Comparison of ENCODE assay signal across 12 cellular contexts in the genomic region with DNA sequence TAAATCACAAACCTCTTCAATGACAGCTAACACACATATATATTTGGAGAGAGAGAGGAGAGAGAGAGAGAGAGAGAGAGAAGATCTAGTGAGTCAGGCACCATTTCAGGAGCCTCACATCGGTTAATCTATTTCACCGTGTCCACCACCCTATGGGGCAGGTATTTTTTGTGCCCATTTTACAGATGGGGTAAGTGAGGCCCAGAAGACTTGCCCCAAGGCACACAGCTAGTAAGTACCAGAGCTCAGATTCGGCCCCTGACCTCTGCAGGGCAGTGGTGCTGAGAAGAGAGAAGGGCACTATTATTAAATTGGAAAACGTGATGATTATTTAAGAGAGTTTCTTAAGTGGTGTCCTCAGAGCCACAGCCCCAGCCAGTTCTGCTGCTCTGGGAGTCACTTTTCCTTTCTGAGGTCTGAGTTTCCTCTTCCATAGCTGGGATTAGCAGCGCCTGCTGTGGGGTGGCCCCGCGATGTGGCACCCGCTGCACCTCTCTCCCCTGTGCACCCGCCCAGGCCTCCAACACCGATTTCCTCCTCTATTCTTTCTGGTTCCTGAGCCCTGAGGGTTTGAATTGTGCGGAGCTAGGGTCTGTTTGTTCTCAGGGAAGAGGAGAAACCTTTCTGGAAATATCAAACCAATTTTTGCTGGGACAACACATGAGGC.
DNase-seq lines count a peak whose midpoint lies in the region; ATAC-seq, FAIRE-seq and TF ChIP-seq lines count a peak whose summit lies in the region.
"Had no signal": no experiment of that assay in that cellular context is flagged by ENCODE, and none has a peak within 500 bp of the region (broad histone marks: within the 10 kb centered on the region; RNA-seq: fewer than 3 reads in every experiment).

No MANE protein-coding gene starts in this region.

- H3K79me2 ChIP-seq in K562 (ENCODE audit: control insufficient read depth, insufficient read depth, low read length): no peaks in the 10 kb centered on the region

- H3K36me3 Mint-ChIP-seq in endothelial cell (ENCODE audit: low read depth, unreplicated experiment): no peaks in the 10 kb centered on the region
- H3K36me3 Mint-ChIP-seq: CD4-positive, CD25-positive, alpha-beta regulatory T cell had no signal

- H3K4me1 Mint-ChIP-seq in endothelial cell (ENCODE audit: unreplicated experiment): peaks cover 6% of the 10 kb centered on the region
- H3K4me1 Mint-ChIP-seq: CD4-positive, CD25-positive, alpha-beta regulatory T cell had no signal

- H3K9ac ChIP-seq in K562 (ENCODE audit: insufficient read depth in 1 of 2, low read depth in 2 of 2, low read length in 2 of 2) (no peak overlapping the region), muscle layer of colon (ENCODE audit: low read length) (peak overlapping the region; percentile 24), stomach smooth muscle (ENCODE audit: low read length in 2 of 2) (no peak overlapping the region)
- H3K9ac ChIP-seq: BLaER1 treated with 17β-estradiol and CSF1 and Interleukin-3, amounts not matched to agents 10 nM and 100 nM had no signal

- no peaks in the 10 kb centered on the region; the same call in 1 of the 2 replicates for H4K20me1 ChIP-seq in K562 (replicated peaks; ENCODE audit: control insufficient read depth, insufficient read depth, low read length)

- H3K27me3 Mint-ChIP-seq in endothelial cell (ENCODE audit: unreplicated experiment): peaks cover 6% of the 10 kb centered on the region

- BruUV-seq in K562 (replicated peaks; lab: Mats Ljungman, UMichigan): no TSS peak

- TF ChIP-seq POLR2A in K562 (conservative IDR thresholded peaks at IDR 0.05) (no peak), esophagus squamous epithelium (IDR thresholded peaks at IDR 0.05) (no peak)

- TF ChIP-seq EP300 in K562 (IDR thresholded peaks at IDR 0.05; ENCODE audit: low read length): no peak

- in situ Hi-C loops in K562 (cut with MboI): no loop called here

- no peak for FAIRE-seq in K562 (lab: Jason Lieb, UNC)
- FAIRE-seq: H54 had no signal

- H3K4me1 ChIP-seq in K562 (replicated peaks in 1 of 2; ENCODE audit: control insufficient read depth in 2 of 2, insufficient read depth in 2 of 2, low read length in 2 of 2) (no peaks in the 10 kb centered on the region), muscle layer of colon (ENCODE audit: insufficient read depth, low read length) (peaks cover 22% of the 10 kb centered on the region), stomach smooth muscle (ENCODE audit: control insufficient read depth, insufficient read depth, low read length) (peaks cover 27% of the 10 kb centered on the region), esophagus squamous epithelium (peaks cover 0 to 6% (median 0%) of the 10 kb centered on the region in 3 donors)
- H3K4me1 ChIP-seq: BLaER1 treated with 17β-estradiol and CSF1 and Interleukin-3, amounts not matched to agents 10 nM and 100 nM had no signal

- H3K4me3 ChIP-seq in K562 (no peak overlapping the region), muscle layer of colon (ENCODE audit: low read depth in 1 of 2, low read length in 2 of 2) (no peak overlapping the region), stomach smooth muscle (ENCODE audit: low read length in 2 of 2) (no peak overlapping the region), esophagus squamous epithelium (no peak overlapping the region)
- H3K4me3 ChIP-seq: BLaER1 treated with 17β-estradiol and CSF1 and Interleukin-3, amounts not matched to agents 10 nM and 100 nM had no signal

- H3K4me3 Mint-ChIP-seq in endothelial cell (ENCODE audit: unreplicated experiment): no peak overlapping the region
- H3K4me3 Mint-ChIP-seq: CD4-positive, CD25-positive, alpha-beta regulatory T cell had no signal

- H3K4me2 ChIP-seq in K562 (ENCODE audit: insufficient read depth, low read length): no peak overlapping the region
- H3K4me2 ChIP-seq: BLaER1 treated with 17β-estradiol and CSF1 and Interleukin-3, amounts not matched to agents 10 nM and 100 nM had no signal

- TF ChIP-seq CTCF in K562 (IDR thresholded peaks at IDR 0.05 in 2 of 3, conservative IDR thresholded peaks at IDR 0.05 in 1 of 3; ENCODE audit: insufficient read depth in 2 of 3, low read depth in 1 of 3, low read length in 3 of 3) (no peak), endothelial cell (IDR thresholded peaks at IDR 0.05; ENCODE audit: unreplicated experiment) (no peak), esophagus squamous epithelium (IDR thresholded peaks at IDR 0.05) (no peak)

- peaks cover 39 to 51% of the 10 kb centered on the region in 2 experiments; a peak in 4 of 5 replicates for H3K27me3 ChIP-seq in K562 (ENCODE audit: control insufficient read depth in 2 of 2, insufficient read depth in 2 of 2, low read length in 2 of 2)
- no peaks in the 10 kb centered on the region for H3K27me3 ChIP-seq in muscle layer of colon (ENCODE audit: control insufficient read depth in 1 of 2, insufficient read depth in 2 of 2, low read length in 2 of 2)
- H3K27me3 ChIP-seq in stomach smooth muscle (ENCODE audit: control insufficient read depth in 1 of 2, insufficient read depth in 2 of 2, low read length in 2 of 2): no peaks in the 10 kb centered on the region
- peaks cover 0 to 50% (median 0%) of the 10 kb centered on the region in 4 donors for H3K27me3 ChIP-seq in esophagus squamous epithelium

- whole genome bisulfite sequencing in K562 (ENCODE audit: insufficient coverage, low coverage, missing lambda C conversion rate): 0% methylated on average over 10 of the region's 11 CpGs
- 57 to 79% methylated on average over 6 to 7 of the region's 11 CpGs for WGBS in esophagus squamous epithelium, 2 donors

- H3K9me3 Mint-ChIP-seq in endothelial cell (ENCODE audit: unreplicated experiment): no peaks in the 10 kb centered on the region

- CTCF ChIA-PET in K562 (lab: Yijun Ruan, JAX; ENCODE audit: low intra/inter-chr PET ratio): no interaction called here

- POLR2A ChIA-PET in K562 (lab: Yijun Ruan, JAX): interaction anchor here (0.9 kb wide), 1 partner anchor 14 kb away, joined by 3 read pairs; no protein-coding TSS in a partner anchor

- H3K9me3 ChIP-seq in K562 (replicated peaks; ENCODE audit: control insufficient read depth, insufficient read depth, low read depth, low read length) (no peaks in the 10 kb centered on the region), muscle layer of colon (ENCODE audit: low read length) (no peaks in the 10 kb centered on the region), stomach smooth muscle (ENCODE audit: control insufficient read depth in 2 of 2, low read length in 2 of 2) (no peaks in the 10 kb centered on the region), esophagus squamous epithelium (no peaks in the 10 kb centered on the region)
- H3K9me3 ChIP-seq: BLaER1 treated with 17β-estradiol and CSF1 and Interleukin-3, amounts not matched to agents 10 nM and 100 nM had no signal

- H3K27ac Mint-ChIP-seq in endothelial cell (ENCODE audit: unreplicated experiment): peak overlapping the region; percentile 14
- H3K27ac Mint-ChIP-seq: CD4-positive, CD25-positive, alpha-beta regulatory T cell had no signal

- H3K36me3 ChIP-seq in K562 (ENCODE audit: control insufficient read depth, insufficient read depth, low read length) (no peaks in the 10 kb centered on the region), muscle layer of colon (ENCODE audit: insufficient read depth, low read length) (no peaks in the 10 kb centered on the region), stomach smooth muscle (ENCODE audit: control insufficient read depth in 2 of 2, insufficient read depth in 2 of 2, low read length in 2 of 2) (no peaks in the 10 kb centered on the region), esophagus squamous epithelium (no peaks in the 10 kb centered on the region)
- H3K36me3 ChIP-seq: BLaER1 treated with 17β-estradiol and CSF1 and Interleukin-3, amounts not matched to agents 10 nM and 100 nM had no signal

- intact Hi-C loops in K562 (cut with micrococcal nuclease): no loop called here
- intact Hi-C loops in esophagus squamous epithelium (cut with DNase I): no loop called here

- no peak for TF ChIP-seq RAD21 in K562 (CRISPR knock-in tag; conservative IDR thresholded peaks at IDR 0.05 in 1 of 2, IDR thresholded peaks at IDR 0.05 in 1 of 2)

- no peak for DNase-seq in K562 (ENCODE audit: extremely low read depth in 1 of 4, low spot score in 3 of 4)
- DNase-seq in endothelial cell (ENCODE audit: low spot score): no peak
- no peak for DNase-seq in DMS 273 treated with DMSO at 0.1 percent for 48 hours (lab: John Stamatoyannopoulos, UW)
- DNase-seq in esophagus squamous epithelium (lab: John Stamatoyannopoulos, UW): no peak
- DNase-seq: ACHN; CD4-positive, CD25-positive, alpha-beta regulatory T cell had no signal

- ATAC-seq in K562 (no peak), HG03039 (IDR thresholded peaks at IDR 0.05; ENCODE audit: unreplicated experiment) (no peak)
- ATAC-seq: HCT116 had no signal

- no peaks in the 10 kb centered on the region for H3K9me1 ChIP-seq in K562 (ENCODE audit: control insufficient read depth, insufficient read depth, low read length)

- H3K27ac ChIP-seq in K562 (ENCODE audit: extremely low read depth, low read depth, low read length): no peak overlapping the region
- H3K27ac ChIP-seq in muscle layer of colon (ENCODE audit: low read depth, low read length): peak overlapping the region; percentile 33
- peak overlapping the region; percentile 6 for H3K27ac ChIP-seq in stomach smooth muscle (ENCODE audit: low read length)
- peak overlapping the region in 1 of 4 donors; percentile 92 for H3K27ac ChIP-seq in esophagus squamous epithelium
- H3K27ac ChIP-seq: BLaER1 treated with 17β-estradiol and CSF1 and Interleukin-3, amounts not matched to agents 10 nM and 100 nM had no signal

- no peak overlapping the region for H2AFZ ChIP-seq in K562 (ENCODE audit: low read depth, low read length)

TF ChIP-seq in K562, 482 proteins besides CTCF, POLR2A, EP300 and RAD21 (continues in another document):
- TF ChIP-seq PTRF (tag; IDR thresholded peaks at IDR 0.05) (no peak), BCOR (IDR thresholded peaks at IDR 0.05) (peak; percentile 27; the same call in 1 of the 2 replicates), HLTF (IDR thresholded peaks at IDR 0.05) (no peak), MBD1 (CRISPR knock-in tag; IDR thresholded peaks at IDR 0.05) (no peak), ARNT (IDR thresholded peaks at IDR 0.05) (no peak), RBM25 (IDR thresholded peaks at IDR 0.05; ENCODE audit: low read depth, low read length, severe bottlenecking) (peak; percentile 41), NCOA2 (IDR thresholded peaks at IDR 0.05; ENCODE audit: partially characterized antibody in 2 of 2) (no peak)
